ENCODE assay signal across 23 cellular contexts in the genomic region with DNA sequence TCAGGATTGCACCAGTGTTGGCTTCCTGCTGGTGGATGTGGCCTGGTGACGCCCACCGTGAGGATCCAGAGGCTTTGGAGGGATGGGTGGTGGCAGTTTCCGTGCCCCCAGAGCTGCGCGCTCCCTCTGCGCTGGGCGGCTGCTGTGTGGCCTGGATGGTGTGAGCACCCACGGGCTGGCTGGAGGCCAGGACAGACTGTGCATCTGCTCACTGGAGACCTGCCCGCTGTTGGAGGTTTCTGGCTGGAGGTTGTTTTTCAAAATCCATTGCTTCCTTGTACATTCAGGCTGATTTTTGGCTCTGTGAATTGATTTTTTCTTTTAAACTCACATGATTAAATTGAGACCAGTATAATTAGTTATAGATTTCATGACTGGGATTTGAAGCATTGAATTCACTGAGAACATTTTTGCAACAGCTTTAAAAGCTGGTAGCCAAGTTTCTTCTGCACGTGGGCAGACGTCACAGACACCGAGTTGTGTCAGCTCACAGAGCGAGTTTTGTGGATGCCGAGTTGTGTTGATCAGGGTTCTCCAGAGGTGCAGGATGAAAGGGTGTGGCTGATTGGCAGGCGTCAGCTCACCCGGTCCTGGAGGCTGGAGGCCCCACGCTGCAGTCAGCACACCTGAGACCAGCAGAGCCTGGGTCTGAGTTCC.
A peak's percentile ranks its signal among the peaks of the same experiment; 100 is the strongest.
DNase-seq lines count a peak whose midpoint lies in the region; ATAC-seq and TF ChIP-seq lines count a peak whose summit lies in the region.
"Had no signal": no experiment of that assay in that cellular context is flagged by ENCODE, and none has a peak within 500 bp of the region (broad histone marks: within the 10 kb centered on the region; RNA-seq: fewer than 3 reads in every experiment).

No MANE protein-coding gene starts in this region.

- peaks cover 0 to 9% (median 0%) of the 10 kb centered on the region in 5 experiments for H3K9me3 Mint-ChIP-seq in brain
- H3K9me3 Mint-ChIP-seq: stimulated activated naive CD8-positive, alpha-beta T cell treated with anti-CD3 and anti-CD28 coated beads, Interleukin-15, amount 100 ng/mL, for 72 hours had no signal

- no peaks in the 10 kb centered on the region for H3K36me3 Mint-ChIP-seq in brain

- DNase-seq in NCI-H524 (lab: John Stamatoyannopoulos, UW) (peak; percentile 4 to 12), NCI-H524 treated with DMSO at 0.1 percent for 48 hours (lab: John Stamatoyannopoulos, UW) (no peak), Ammon's horn (ENCODE audit: low spot score) (peak; percentile 57), occipital lobe (lab: John Stamatoyannopoulos, UW) (peak; percentile 48), NCI-H1436 (lab: John Stamatoyannopoulos, UW) (no peak)
- DNase-seq in stimulated activated CD4-positive, alpha-beta T cell treated with anti-CD3 and anti-CD28 coated beads, Interleukin-1b, Interleukin-23, amount 100 ng/mL, for 48 hours: no peak
- DNase-seq: activated CD4-positive, alpha-beta T cell treated with anti-CD3 and anti-CD28 coated beads, Interleukin-2, amount 50 U/mL, for 4 hours; activated naive CD4-positive, alpha-beta T cell; activated T-cell treated with anti-CD3 and anti-CD28 coated beads for 4 hours; Calu3; central memory CD4-positive, alpha-beta T cell; EL; foreskin keratinocyte; KG1; lower lobe of right lung; MV-4-11; NCI-H2029 treated with DMSO at 0.1 percent for 48 hours; stimulated activated CD4-positive, alpha-beta T cell treated with anti-CD3 and anti-CD28 coated beads, Interleukin-12 subunit alpha, Interleukin-12 subunit beta, amount 100 ng/mL, for 4 hours; stimulated activated naive CD8-positive, alpha-beta T cell treated with anti-CD3 and anti-CD28 coated beads, Interleukin-15, amount 100 ng/mL, for 72 hours; transverse colon had no signal

- no peaks in the 10 kb centered on the region for H3K27me3 Mint-ChIP-seq in brain
- H3K27me3 Mint-ChIP-seq: stimulated activated naive CD8-positive, alpha-beta T cell treated with anti-CD3 and anti-CD28 coated beads, Interleukin-15, amount 100 ng/mL, for 72 hours had no signal

- no peak for TF ChIP-seq CTCF in brain (conservative IDR thresholded peaks at IDR 0.05)

- peak overlapping the region in 3 of 5 experiments; percentile 16 to 92 (median 28) for H3K27ac Mint-ChIP-seq in brain
- H3K27ac Mint-ChIP-seq: stimulated activated naive CD8-positive, alpha-beta T cell treated with anti-CD3 and anti-CD28 coated beads, Interleukin-15, amount 100 ng/mL, for 72 hours had no signal

- no peak overlapping the region for H3K4me3 Mint-ChIP-seq in brain
- H3K4me3 Mint-ChIP-seq: stimulated activated naive CD8-positive, alpha-beta T cell treated with anti-CD3 and anti-CD28 coated beads, Interleukin-15, amount 100 ng/mL, for 72 hours had no signal

- H3K4me1 Mint-ChIP-seq in brain: peaks cover 6% of the 10 kb centered on the region
- H3K4me1 Mint-ChIP-seq: stimulated activated naive CD8-positive, alpha-beta T cell treated with anti-CD3 and anti-CD28 coated beads, Interleukin-15, amount 100 ng/mL, for 72 hours had no signal

- ATAC-seq in HG02970 (IDR thresholded peaks at IDR 0.05; ENCODE audit: low FRiP score, unreplicated experiment): no peak
- ATAC-seq: A549; foreskin keratinocyte; lower lobe of right lung; stimulated activated naive CD8-positive, alpha-beta T cell treated with anti-CD3 and anti-CD28 coated beads, Interleukin-15, amount 100 ng/mL, for 72 hours had no signal

Comparison
In these comparisons a context has a peak if more than half of its experiments do, and no peak if none do; other contexts are left out.
1. DNase-seq: peak in NCI-H524 (2 of 2), Ammon's horn (single experiment) and occipital lobe (single experiment); none in NCI-H524 treated with DMSO at 0.1 percent for 48 hours (single experiment), NCI-H1436 (single experiment) and stimulated activated CD4-positive, alpha-beta T cell treated with anti-CD3 and anti-CD28 coated beads, Interleukin-1b, Interleukin-23, amount 100 ng/mL, for 48 hours (single experiment).